In the genomic region with DNA sequence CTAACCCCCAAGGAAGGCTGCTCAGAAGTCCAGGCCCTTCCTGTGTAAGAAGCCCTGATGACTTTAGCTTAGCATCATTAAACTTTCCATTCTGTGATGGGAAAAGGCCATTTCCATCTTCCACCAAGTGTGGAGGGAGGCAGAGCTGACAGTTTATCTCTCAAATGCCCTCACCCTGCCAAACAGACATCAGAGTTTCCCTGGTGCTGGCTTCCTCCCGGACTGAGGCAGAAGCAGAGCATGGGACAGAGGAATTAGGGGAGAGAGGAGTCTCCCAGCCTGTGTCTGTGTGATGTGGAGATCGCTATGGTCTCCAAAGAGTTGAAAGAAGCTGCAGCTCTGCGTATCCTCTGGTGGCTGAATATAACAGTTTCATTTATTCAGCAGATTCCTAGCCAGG, we compare ENCODE assay signal across 19 cellular contexts. TPM values are rescaled to one million over a fixed set of nuclear protein-coding genes. Genes with fewer than 3 reads are reported as not detected.
DNase-seq lines count a peak whose midpoint lies in the region; ATAC-seq and TF ChIP-seq lines count a peak whose summit lies in the region.
"Had no signal": no experiment of that assay in that cellular context is flagged by ENCODE, and none has a peak within 500 bp of the region (broad histone marks: within the 10 kb centered on the region; RNA-seq: fewer than 3 reads in every experiment).

No MANE protein-coding gene starts in this region.

- H3K79me2 ChIP-seq in GM23338 (replicated peaks; ENCODE audit: insufficient read depth) (no peaks in the 10 kb centered on the region), hepatocyte (no peaks in the 10 kb centered on the region)

- no peaks in the 10 kb centered on the region for H3K36me3 ChIP-seq in heart left ventricle
- H3K36me3 ChIP-seq in right atrium auricular region = no peaks in the 10 kb centered on the region
- H3K36me3 ChIP-seq in GM23338 (ENCODE audit: insufficient read depth) = no peaks in the 10 kb centered on the region; the same call in 1 of the 2 replicates
- H3K36me3 ChIP-seq in WERI-Rb-1 = no peaks in the 10 kb centered on the region
- H3K36me3 ChIP-seq in hepatocyte (replicated peaks; ENCODE audit: insufficient read depth, low read depth) = no peaks in the 10 kb centered on the region
- H3K36me3 ChIP-seq in MG63 = no peaks in the 10 kb centered on the region
- H3K36me3 ChIP-seq: BLaER1 had no signal

- H4K20me1 ChIP-seq in GM23338 (replicated peaks; ENCODE audit: insufficient read depth) (no peaks in the 10 kb centered on the region), hepatocyte (ENCODE audit: insufficient read depth, poor library complexity, severe bottlenecking) (no peaks in the 10 kb centered on the region)
- H4K20me1 ChIP-seq: BLaER1 had no signal

- H3K4me3 ChIP-seq in heart left ventricle (no peak overlapping the region), right atrium auricular region (no peak overlapping the region), GM23338 (no peak overlapping the region), WERI-Rb-1 (ENCODE audit: low read depth, low read length) (no peak overlapping the region), hepatocyte (no peak overlapping the region), MG63 (no peak overlapping the region)
- H3K4me3 ChIP-seq: BLaER1 had no signal

- H3K27me3 ChIP-seq in heart left ventricle (no peaks in the 10 kb centered on the region), right atrium auricular region (no peaks in the 10 kb centered on the region), GM23338 (ENCODE audit: insufficient read depth) (no peaks in the 10 kb centered on the region), WERI-Rb-1 (ENCODE audit: insufficient read depth, low read depth, severe bottlenecking) (no peaks in the 10 kb centered on the region), hepatocyte (no peaks in the 10 kb centered on the region), MG63 (no peaks in the 10 kb centered on the region)
- H3K27me3 ChIP-seq: BLaER1 had no signal

- H3K4me3 Mint-ChIP-seq in GM23338 = no peak overlapping the region
- H3K4me3 Mint-ChIP-seq: CD14-positive monocyte; CD4-positive, alpha-beta memory T cell; HFFc6 had no signal

- H3K9me2 ChIP-seq in GM23338 (ENCODE audit: insufficient read depth) (no peaks in the 10 kb centered on the region), hepatocyte (replicated peaks; ENCODE audit: insufficient read depth) (no peaks in the 10 kb centered on the region)

- peak overlapping the region; percentile 47; the same call in 1 of the 2 replicates for H2AFZ ChIP-seq in GM23338
- no peak overlapping the region for H2AFZ ChIP-seq in hepatocyte

- no peaks in the 10 kb centered on the region for H3K9me3 Mint-ChIP-seq in GM23338
- H3K9me3 Mint-ChIP-seq: HFFc6 had no signal

- H3K9me3 ChIP-seq in heart left ventricle = no peaks in the 10 kb centered on the region
- no peaks in the 10 kb centered on the region for H3K9me3 ChIP-seq in right atrium auricular region
- no peaks in the 10 kb centered on the region for H3K9me3 ChIP-seq in WERI-Rb-1 (ENCODE audit: severe bottlenecking)
- H3K9me3 ChIP-seq in hepatocyte (ENCODE audit: low read depth) = no peaks in the 10 kb centered on the region
- H3K9me3 ChIP-seq in MG63 = no peaks in the 10 kb centered on the region
- H3K9me3 ChIP-seq: BLaER1 had no signal

- TF ChIP-seq POLR2A in heart left ventricle (IDR thresholded peaks at IDR 0.05) = no peak

- intact Hi-C loops in heart left ventricle (cut with DNase I) = no loop called here

- H3K4me1 Mint-ChIP-seq in GM23338 = peaks cover 5% of the 10 kb centered on the region; the same call in 2 of the 3 replicates
- H3K4me1 Mint-ChIP-seq: CD14-positive monocyte had no signal

- DNase-seq in heart left ventricle = no peak
- no peak for DNase-seq in right atrium auricular region (ENCODE audit: low spot score)
- DNase-seq in GM23338 (ENCODE audit: low spot score) = no peak
- no peak for DNase-seq in WERI-Rb-1
- DNase-seq in hepatocyte (ENCODE audit: low spot score) = no peak
- DNase-seq in hepatic stellate cell (ENCODE audit: low spot score) = no peak
- no peak for DNase-seq in NCI-H1436 (lab: John Stamatoyannopoulos, UW)
- DNase-seq in MG63 = no peak
- DNase-seq: CD4-positive, alpha-beta memory T cell; DMS153; DMS79; GDM1; GOT3; H7 had no signal

- H3F3A ChIP-seq in GM23338 (replicated peaks; ENCODE audit: low read depth) = no peaks in the 10 kb centered on the region

- H3K36me3 Mint-ChIP-seq in GM23338 (ENCODE audit: low read depth) = no peaks in the 10 kb centered on the region
- H3K36me3 Mint-ChIP-seq: CD14-positive monocyte; CD4-positive, alpha-beta memory T cell had no signal

- H3K27ac ChIP-seq in heart left ventricle (peak overlapping the region in 1 of 12 donors; percentile 37), right atrium auricular region (no peak overlapping the region), GM23338 (ENCODE audit: low read depth) (no peak overlapping the region), WERI-Rb-1 (peak overlapping the region; percentile 53), hepatocyte (peak overlapping the region; percentile 48)
- H3K27ac ChIP-seq: BLaER1, HL-60 had no signal

- ATAC-seq in heart left ventricle (peak; percentile 51 to 79 (median 69)), GM23338 (no peak)
- ATAC-seq: HCT116 had no signal

- peaks cover 10% of the 10 kb centered on the region for H3K27me3 Mint-ChIP-seq in GM23338 (ENCODE audit: insufficient read depth, low read depth, poor library complexity)

- H3K4me1 ChIP-seq in heart left ventricle = peaks cover 0 to 21% (median 1%) of the 10 kb centered on the region in 12 donors
- peaks cover 0 to 15% of the 10 kb centered on the region in 2 donors for H3K4me1 ChIP-seq in right atrium auricular region
- no peaks in the 10 kb centered on the region for H3K4me1 ChIP-seq in GM23338 (ENCODE audit: insufficient read depth)
- H3K4me1 ChIP-seq in hepatocyte (ENCODE audit: insufficient read depth) = no peaks in the 10 kb centered on the region

- no peak overlapping the region for H3K4me2 ChIP-seq in GM23338
- no peak overlapping the region for H3K4me2 ChIP-seq in hepatocyte
- H3K4me2 ChIP-seq: BLaER1 had no signal

- TF ChIP-seq CTCF in heart left ventricle (IDR thresholded peaks at IDR 0.05) (no peak), right atrium auricular region (IDR thresholded peaks at IDR 0.05) (no peak), GM23338 (conservative IDR thresholded peaks at IDR 0.05; ENCODE audit: low read depth in 2 of 2) (no peak), WERI-Rb-1 (IDR thresholded peaks at IDR 0.05; ENCODE audit: low read depth, low read length) (no peak), hepatocyte (IDR thresholded peaks at IDR 0.05; ENCODE audit: poor library complexity) (no peak)

- 62 to 82% (median 77%) methylated on average over 3 of the region's 3 CpGs for WGBS in heart left ventricle, 4 donors
- WGBS in hepatocyte (ENCODE audit: low lambda C conversion rate, missing lambda C conversion rate) = 79% methylated on average over 3 of the region's 3 CpGs

- no peak overlapping the region for H3K27ac Mint-ChIP-seq in GM23338
- H3K27ac Mint-ChIP-seq: CD4-positive, alpha-beta memory T cell; HFFc6 had no signal

TF ChIP-seq in GM23338, 12 proteins besides CTCF, POLR2A, EP300 and RAD21 (continues in another document):
- TF ChIP-seq STAT1 (IDR thresholded peaks at IDR 0.05; ENCODE audit: unreplicated experiment) (no peak), ZNF114 (CRISPR knock-in tag; IDR thresholded peaks at IDR 0.05) (no peak), NANOG (IDR thresholded peaks at IDR 0.05; ENCODE audit: borderline replicate concordance) (no peak), JUNB (IDR thresholded peaks at IDR 0.05; ENCODE audit: unreplicated experiment) (no peak), POLR2AphosphoS5 (IDR thresholded peaks at IDR 0.05; ENCODE audit: low read depth) (no peak), ZNF331 (CRISPR knock-in tag; IDR thresholded peaks at IDR 0.05; ENCODE audit: low read depth) (no peak)

RNA-seq across cellular contexts. Expression of gene CTNNA1, which starts 57.4 kb away (rescaled TPM):
- total RNA-seq in heart left ventricle = 100 to 1,000 TPM; 331 to 460 (median 410) TPM
- 100 to 1,000 TPM; 140 to 282 TPM for polyA plus RNA-seq in heart left ventricle
- total RNA-seq in right atrium auricular region = 100 to 1,000 TPM; 247 to 288 TPM
- 292 and 348 TPM in 2 replicates for total RNA-seq in GM23338 (2014; rRNA removed; shearing (Covaris generic))
- 111 and 116 TPM in 2 replicates for polyA plus RNA-seq in GM23338 (2016; fragmentation: Nextera tagmentation; extraction: Ambion mirVana)
- 335 and 349 TPM in 2 replicates for total RNA-seq in hepatocyte
- polyA plus RNA-seq in hepatocyte = 134 and 152 TPM in 2 replicates
- 394 TPM in 2 replicates for total RNA-seq in MG63 (2014; rRNA removed; shearing (Covaris generic); ENCODE audit: low replicate concordance)

Comparison
In these comparisons a context has a peak if more than half of its experiments do, and no peak if none do; other contexts are left out.
1. H3K27ac ChIP-seq: peak in WERI-Rb-1 (single experiment) and hepatocyte (single experiment); none in right atrium auricular region (0 of 2) and GM23338 (single experiment).